Comparison of ENCODE assay signal across 1 cellular context in the genomic region with DNA sequence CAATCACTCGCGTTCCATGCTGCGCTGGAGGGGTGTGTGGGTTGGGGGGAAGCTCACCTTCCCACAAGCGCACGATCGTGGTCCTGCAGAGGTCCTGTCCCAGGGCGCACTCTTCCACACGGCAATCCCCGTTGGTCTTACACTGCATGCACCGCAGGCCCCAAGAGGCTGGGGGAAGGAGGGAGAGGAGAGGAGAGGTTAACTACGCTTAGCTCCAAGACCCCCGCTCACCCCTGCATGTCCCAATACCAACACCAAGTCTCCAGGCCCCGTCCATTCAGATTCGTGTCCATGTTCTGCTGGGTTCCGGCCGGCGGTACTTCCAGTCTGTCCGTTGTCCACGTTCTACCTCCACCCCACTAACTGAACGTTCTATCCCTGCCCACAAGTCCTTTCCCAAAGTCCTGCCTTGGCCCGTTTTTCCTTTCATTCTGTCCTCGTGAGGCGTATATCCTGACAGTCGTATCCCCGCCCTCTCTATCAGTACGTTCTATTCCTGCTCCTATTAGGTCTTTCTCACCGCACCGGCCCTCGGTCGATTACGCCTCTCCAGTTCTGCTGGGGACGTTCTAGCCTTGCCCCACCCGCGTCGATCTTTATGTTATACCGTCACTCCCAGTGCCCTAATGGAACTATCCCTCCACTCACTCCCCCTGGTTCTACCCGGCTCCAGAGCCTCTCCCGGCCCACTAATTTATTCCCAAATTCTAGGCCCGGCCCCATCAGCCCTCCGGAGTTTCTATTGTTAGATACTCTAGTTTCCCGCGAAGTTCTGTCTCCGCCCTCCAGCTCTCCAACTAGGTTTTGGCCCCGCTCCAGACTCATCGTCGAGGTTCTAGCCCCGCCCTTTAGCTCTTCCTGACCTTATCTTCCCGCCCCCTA.
TF ChIP-seq lines count a peak whose summit lies in the region.

No MANE protein-coding gene starts in this region.

TF ChIP-seq in K562, 482 proteins besides CTCF, POLR2A, EP300 and RAD21 (continued from another document and continues in another):
- TF ChIP-seq HOMEZ (CRISPR knock-in tag; IDR thresholded peaks at IDR 0.05) (no peak), ZKSCAN1 (IDR thresholded peaks at IDR 0.05; ENCODE audit: low read depth, low read length) (peak; percentile 18; the same call in 1 of the 2 replicates), REST (CRISPR knock-in tag; IDR thresholded peaks at IDR 0.05; ENCODE audit: low read depth) (no peak), PHF20 (IDR thresholded peaks at IDR 0.05; ENCODE audit: partially characterized antibody) (peak; percentile 51), PHF8 (IDR thresholded peaks at IDR 0.05; ENCODE audit: borderline replicate concordance, low read length) (peak; percentile 56; the same call in 1 of the 2 replicates), ZNF589 (CRISPR knock-in tag; IDR thresholded peaks at IDR 0.05; ENCODE audit: low read depth) (no peak), ZNF431 (CRISPR knock-in tag; IDR thresholded peaks at IDR 0.05) (0 out of 2 replicates have a peak, but pooled peaks have one; percentile 13), STAG1 (CRISPR knock-in tag; IDR thresholded peaks at IDR 0.05; ENCODE audit: borderline replicate concordance) (no peak), MECOM (CRISPR knock-in tag; IDR thresholded peaks at IDR 0.05) (no peak), ATF1 (CRISPR knock-in tag; IDR thresholded peaks at IDR 0.05) (no peak), ATF1 (tag; IDR thresholded peaks at IDR 0.05) (peak; percentile 70), E2F8 (IDR thresholded peaks at IDR 0.05; ENCODE audit: low read depth, partially characterized antibody) (peak; percentile 97), DMBX1 (CRISPR knock-in tag; IDR thresholded peaks at IDR 0.05; ENCODE audit: borderline replicate concordance) (0 out of 2 replicates have a peak, but pooled peaks have one; percentile 20), PML (IDR thresholded peaks at IDR 0.05; ENCODE audit: low read length) (peak; percentile 19; the same call in 1 of the 2 replicates), KLF6 (CRISPR knock-in tag; IDR thresholded peaks at IDR 0.05; ENCODE audit: borderline replicate concordance) (no peak), POLR2AphosphoS2 (IDR thresholded peaks at IDR 0.05; ENCODE audit: low read length) (no peak), YBX1 (IDR thresholded peaks at IDR 0.05) (no peak), FOXK1 (CRISPR knock-in tag; IDR thresholded peaks at IDR 0.05; ENCODE audit: borderline replicate concordance) (0 out of 2 replicates have a peak, but pooled peaks have one; percentile 28), RB1 (IDR thresholded peaks at IDR 0.05; ENCODE audit: low read depth) (0 out of 2 replicates have a peak, but pooled peaks have one; percentile 68), SREBF1 (IDR thresholded peaks at IDR 0.05; ENCODE audit: borderline replicate concordance, low read depth, low read length) (no peak), ZBTB7A (IDR thresholded peaks at IDR 0.05; ENCODE audit: borderline replicate concordance, control insufficient read depth, low read depth, low read length) (0 out of 2 replicates have a peak, but pooled peaks have one; percentile 24), TEAD1 (CRISPR knock-in tag; IDR thresholded peaks at IDR 0.05) (peak in 1 of 2 experiments; percentile 55; a peak in 1 of 4 replicates), MCM5 (IDR thresholded peaks at IDR 0.05; ENCODE audit: low read depth) (no peak), POLR2B (IDR thresholded peaks at IDR 0.05; ENCODE audit: low read depth, partially characterized antibody) (peak; percentile 32), NFIC (IDR thresholded peaks at IDR 0.05) (peak; percentile 97), ZNF511 (CRISPR knock-in tag; IDR thresholded peaks at IDR 0.05) (peak; percentile 46), SIN3B (IDR thresholded peaks at IDR 0.05; ENCODE audit: low read depth) (no peak), RBM22 (IDR thresholded peaks at IDR 0.05; ENCODE audit: low read depth, low read length, poor library complexity, severe bottlenecking) (no peak), ZNF277 (CRISPR knock-in tag; IDR thresholded peaks at IDR 0.05; ENCODE audit: borderline replicate concordance) (no peak), POLR2G (IDR thresholded peaks at IDR 0.05; ENCODE audit: low read depth, low read length) (no peak), E2F3 (CRISPR knock-in tag; IDR thresholded peaks at IDR 0.05) (peak; percentile 55; the same call in 1 of the 2 replicates)
- TF ChIP-seq, protein P1, sequence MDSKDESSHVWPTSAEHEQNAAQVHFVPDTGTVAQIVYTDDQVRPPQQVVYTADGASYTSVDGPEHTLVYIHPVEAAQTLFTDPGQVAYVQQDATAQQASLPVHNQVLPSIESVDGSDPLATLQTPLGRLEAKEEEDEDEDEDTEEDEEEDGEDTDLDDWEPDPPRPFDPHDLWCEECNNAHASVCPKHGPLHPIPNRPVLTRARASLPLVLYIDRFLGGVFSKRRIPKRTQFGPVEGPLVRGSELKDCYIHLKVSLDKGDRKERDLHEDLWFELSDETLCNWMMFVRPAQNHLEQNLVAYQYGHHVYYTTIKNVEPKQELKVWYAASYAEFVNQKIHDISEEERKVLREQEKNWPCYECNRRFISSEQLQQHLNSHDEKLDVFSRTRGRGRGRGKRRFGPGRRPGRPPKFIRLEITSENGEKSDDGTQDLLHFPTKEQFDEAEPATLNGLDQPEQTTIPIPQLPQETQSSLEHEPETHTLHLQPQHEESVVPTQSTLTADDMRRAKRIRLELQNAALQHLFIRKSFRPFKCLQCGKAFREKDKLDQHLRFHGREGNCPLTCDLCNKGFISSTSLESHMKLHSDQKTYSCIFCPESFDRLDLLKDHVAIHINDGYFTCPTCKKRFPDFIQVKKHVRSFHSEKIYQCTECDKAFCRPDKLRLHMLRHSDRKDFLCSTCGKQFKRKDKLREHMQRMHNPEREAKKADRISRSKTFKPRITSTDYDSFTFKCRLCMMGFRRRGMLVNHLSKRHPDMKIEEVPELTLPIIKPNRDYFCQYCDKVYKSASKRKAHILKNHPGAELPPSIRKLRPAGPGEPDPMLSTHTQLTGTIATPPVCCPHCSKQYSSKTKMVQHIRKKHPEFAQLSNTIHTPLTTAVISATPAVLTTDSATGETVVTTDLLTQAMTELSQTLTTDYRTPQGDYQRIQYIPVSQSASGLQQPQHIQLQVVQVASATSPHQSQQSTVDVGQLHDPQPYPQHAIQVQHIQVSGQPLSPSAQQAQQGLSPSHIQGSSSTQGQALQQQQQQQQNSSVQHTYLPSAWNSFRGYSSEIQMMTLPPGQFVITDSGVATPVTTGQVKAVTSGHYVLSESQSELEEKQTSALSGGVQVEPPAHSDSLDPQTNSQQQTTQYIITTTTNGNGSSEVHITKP (IDR thresholded peaks at IDR 0.05; ENCODE audit: partially characterized antibody), result peak; percentile 76
- TF ChIP-seq, protein P2, sequence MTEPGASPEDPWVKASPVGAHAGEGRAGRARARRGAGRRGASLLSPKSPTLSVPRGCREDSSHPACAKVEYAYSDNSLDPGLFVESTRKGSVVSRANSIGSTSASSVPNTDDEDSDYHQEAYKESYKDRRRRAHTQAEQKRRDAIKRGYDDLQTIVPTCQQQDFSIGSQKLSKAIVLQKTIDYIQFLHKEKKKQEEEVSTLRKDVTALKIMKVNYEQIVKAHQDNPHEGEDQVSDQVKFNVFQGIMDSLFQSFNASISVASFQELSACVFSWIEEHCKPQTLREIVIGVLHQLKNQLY (CRISPR knock-in tag; conservative IDR thresholded peaks at IDR 0.05), result 0 out of 4 replicates have a peak, but pooled peaks of 1 of the 2 experiments have one; percentile 39
- TF ChIP-seq, protein P3, sequence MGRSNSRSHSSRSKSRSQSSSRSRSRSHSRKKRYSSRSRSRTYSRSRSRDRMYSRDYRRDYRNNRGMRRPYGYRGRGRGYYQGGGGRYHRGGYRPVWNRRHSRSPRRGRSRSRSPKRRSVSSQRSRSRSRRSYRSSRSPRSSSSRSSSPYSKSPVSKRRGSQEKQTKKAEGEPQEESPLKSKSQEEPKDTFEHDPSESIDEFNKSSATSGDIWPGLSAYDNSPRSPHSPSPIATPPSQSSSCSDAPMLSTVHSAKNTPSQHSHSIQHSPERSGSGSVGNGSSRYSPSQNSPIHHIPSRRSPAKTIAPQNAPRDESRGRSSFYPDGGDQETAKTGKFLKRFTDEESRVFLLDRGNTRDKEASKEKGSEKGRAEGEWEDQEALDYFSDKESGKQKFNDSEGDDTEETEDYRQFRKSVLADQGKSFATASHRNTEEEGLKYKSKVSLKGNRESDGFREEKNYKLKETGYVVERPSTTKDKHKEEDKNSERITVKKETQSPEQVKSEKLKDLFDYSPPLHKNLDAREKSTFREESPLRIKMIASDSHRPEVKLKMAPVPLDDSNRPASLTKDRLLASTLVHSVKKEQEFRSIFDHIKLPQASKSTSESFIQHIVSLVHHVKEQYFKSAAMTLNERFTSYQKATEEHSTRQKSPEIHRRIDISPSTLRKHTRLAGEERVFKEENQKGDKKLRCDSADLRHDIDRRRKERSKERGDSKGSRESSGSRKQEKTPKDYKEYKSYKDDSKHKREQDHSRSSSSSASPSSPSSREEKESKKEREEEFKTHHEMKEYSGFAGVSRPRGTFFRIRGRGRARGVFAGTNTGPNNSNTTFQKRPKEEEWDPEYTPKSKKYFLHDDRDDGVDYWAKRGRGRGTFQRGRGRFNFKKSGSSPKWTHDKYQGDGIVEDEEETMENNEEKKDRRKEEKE (IDR thresholded peaks at IDR 0.05; ENCODE audit: borderline replicate concordance in 1 of 2, control insufficient read depth in 1 of 2, low read depth in 2 of 2, low read length in 1 of 2), result no peak
- TF ChIP-seq, protein P4, sequence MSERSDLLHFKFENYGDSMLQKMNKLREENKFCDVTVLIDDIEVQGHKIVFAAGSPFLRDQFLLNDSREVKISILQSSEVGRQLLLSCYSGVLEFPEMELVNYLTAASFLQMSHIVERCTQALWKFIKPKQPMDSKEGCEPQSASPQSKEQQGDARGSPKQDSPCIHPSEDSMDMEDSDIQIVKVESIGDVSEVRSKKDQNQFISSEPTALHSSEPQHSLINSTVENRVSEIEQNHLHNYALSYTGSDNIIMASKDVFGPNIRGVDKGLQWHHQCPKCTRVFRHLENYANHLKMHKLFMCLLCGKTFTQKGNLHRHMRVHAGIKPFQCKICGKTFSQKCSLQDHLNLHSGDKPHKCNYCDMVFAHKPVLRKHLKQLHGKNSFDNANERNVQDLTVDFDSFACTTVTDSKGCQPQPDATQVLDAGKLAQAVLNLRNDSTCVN (CRISPR knock-in tag; IDR thresholded peaks at IDR 0.05), result peak; percentile 79; the same call in 1 of the 2 replicates
